1 cellular context compared by ENCODE assay signal in genomic region chr1:202202500-202203168, GRCh38.
TF ChIP-seq lines count a peak whose summit lies in the region.

No MANE protein-coding gene starts in this region.

TF ChIP-seq in GM12878, 131 proteins besides CTCF, POLR2A, EP300 and RAD21:
- TF ChIP-seq RUNX3 (IDR thresholded peaks at IDR 0.05; ENCODE audit: low read length) (no peak), CREM (IDR thresholded peaks at IDR 0.05; ENCODE audit: low read depth) (no peak), CEBPB (IDR thresholded peaks at IDR 0.05; ENCODE audit: borderline replicate concordance in 1 of 2, low read depth in 2 of 2, low read length in 2 of 2) (no peak), SREBF2 (IDR thresholded peaks at IDR 0.05; ENCODE audit: low read length) (no peak), ASH2L (IDR thresholded peaks at IDR 0.05; ENCODE audit: borderline replicate concordance, low read depth) (no peak)
